22 cellular contexts compared by ENCODE assay signal in the genomic region with DNA sequence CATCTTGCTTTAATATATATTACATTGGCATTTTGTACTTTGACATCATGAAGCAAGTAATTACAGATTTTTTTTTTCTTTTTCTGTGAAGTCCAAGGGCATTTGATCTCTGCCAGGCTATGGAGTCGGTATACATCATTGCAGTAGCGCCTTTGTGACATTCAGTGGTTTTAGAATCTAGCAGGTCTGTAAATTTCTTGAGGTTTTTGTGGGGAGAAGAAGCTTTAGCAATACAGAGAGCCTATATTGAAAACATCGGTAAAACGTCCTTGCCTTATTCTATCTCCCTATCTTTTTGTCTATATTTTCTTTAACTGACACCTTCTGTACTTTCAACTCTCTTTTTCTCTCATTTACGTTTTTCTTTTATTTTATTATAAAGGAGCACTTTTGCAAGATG. TPM values are rescaled to one million over a fixed set of nuclear protein-coding genes. Genes with fewer than 3 reads are reported as not detected.
DNase-seq lines count a peak whose midpoint lies in the region; ATAC-seq and TF ChIP-seq lines count a peak whose summit lies in the region.
"Had no signal": no experiment of that assay in that cellular context is flagged by ENCODE, and none has a peak within 500 bp of the region (broad histone marks: within the 10 kb centered on the region; RNA-seq: fewer than 3 reads in every experiment).

No MANE protein-coding gene starts in this region.

- peaks cover 72% of the 10 kb centered on the region for H3K4me1 Mint-ChIP-seq in central memory CD8-positive, alpha-beta T cell
- H3K4me1 Mint-ChIP-seq in stimulated activated naive CD8-positive, alpha-beta T cell treated with anti-CD3 and anti-CD28 coated beads, Interleukin-15, amount 100 ng/mL, for 72 hours, result peaks cover 85% of the 10 kb centered on the region

- peaks cover 0 to 6% of the 10 kb centered on the region in 2 donors for H3K36me3 Mint-ChIP-seq in activated naive CD4-positive, alpha-beta T cell treated with anti-CD3 and anti-CD28 coated beads, Interleukin-2, amount 50 U/mL, for 72 hours
- H3K36me3 Mint-ChIP-seq in central memory CD8-positive, alpha-beta T cell (ENCODE audit: insufficient read depth), result peaks cover 7% of the 10 kb centered on the region
- H3K36me3 Mint-ChIP-seq: brain had no signal

- TF ChIP-seq CTCF in NB4 (IDR thresholded peaks at IDR 0.05; ENCODE audit: low read depth, low read length), result no peak

- H3K4me3 ChIP-seq in NB4 (ENCODE audit: low read depth, low read length), result no peak overlapping the region
- H3K4me3 ChIP-seq: dorsolateral prefrontal cortex, pancreas, PC-9, thoracic aorta had no signal

- no peak for DNase-seq in activated naive CD4-positive, alpha-beta T cell treated with anti-CD3 and anti-CD28 coated beads, Interleukin-2, amount 50 U/mL, for 72 hours (ENCODE audit: low spot score in 2 of 2)
- no peak for DNase-seq in activated naive CD4-positive, alpha-beta T cell treated with anti-CD3 and anti-CD28 coated beads, Interleukin-2, amount 50 U/mL, for 16 hours
- DNase-seq in NB4 (ENCODE audit: low read depth) (peak; percentile 83), DMS153 treated with DMSO at 0.1 percent for 48 hours (lab: John Stamatoyannopoulos, UW; ENCODE audit: unreplicated experiment) (no peak), COR-L47 (lab: John Stamatoyannopoulos, UW) (no peak)
- no peak for DNase-seq in central memory CD8-positive, alpha-beta T cell (ENCODE audit: low spot score in 2 of 2)
- DNase-seq in stimulated activated naive CD8-positive, alpha-beta T cell treated with anti-CD3 and anti-CD28 coated beads, Interleukin-15, amount 100 ng/mL, for 72 hours, result no peak
- DNase-seq: activated CD8-positive, alpha-beta memory T cell treated with anti-CD3 and anti-CD28 coated beads for 24 hours; DMS 273 treated with DMSO at 0.1 percent for 48 hours; dorsolateral prefrontal cortex; IMR-90; NCI-H1092; NCI-H2107; NCI-H526; PC-9; stimulated activated CD4-positive, alpha-beta T cell treated with anti-CD3 and anti-CD28 coated beads, Interleukin-4, amount 100 ng/mL, for 1 hour had no signal

- peak; percentile 75 to 78 for ATAC-seq in activated naive CD4-positive, alpha-beta T cell treated with anti-CD3 and anti-CD28 coated beads, Interleukin-2, amount 50 U/mL, for 72 hours
- ATAC-seq in central memory CD8-positive, alpha-beta T cell (replicated peaks; ENCODE audit: extremely low read depth, poor library complexity, severe bottlenecking), result peak; percentile 57
- peak; percentile 62 for ATAC-seq in stimulated activated naive CD8-positive, alpha-beta T cell treated with anti-CD3 and anti-CD28 coated beads, Interleukin-15, amount 100 ng/mL, for 72 hours
- ATAC-seq in GM19023 (IDR thresholded peaks at IDR 0.05; ENCODE audit: unreplicated experiment), result no peak
- ATAC-seq: pancreas had no signal

- peak overlapping the region; percentile 30 for H3K4me3 Mint-ChIP-seq in central memory CD8-positive, alpha-beta T cell
- peak overlapping the region; percentile 74 to 77 for H3K4me3 Mint-ChIP-seq in stimulated activated naive CD8-positive, alpha-beta T cell treated with anti-CD3 and anti-CD28 coated beads, Interleukin-15, amount 100 ng/mL, for 72 hours
- H3K4me3 Mint-ChIP-seq: activated naive CD4-positive, alpha-beta T cell treated with anti-CD3 and anti-CD28 coated beads for 36 hours; brain had no signal

- H3K27me3 Mint-ChIP-seq in central memory CD8-positive, alpha-beta T cell, result no peaks in the 10 kb centered on the region
- H3K27me3 Mint-ChIP-seq in stimulated activated naive CD8-positive, alpha-beta T cell treated with anti-CD3 and anti-CD28 coated beads, Interleukin-15, amount 100 ng/mL, for 72 hours, result no peaks in the 10 kb centered on the region

- H3K27ac Mint-ChIP-seq in activated naive CD4-positive, alpha-beta T cell treated with anti-CD3 and anti-CD28 coated beads, Interleukin-2, amount 50 U/mL, for 72 hours, result peak overlapping the region in 1 of 2 donors; percentile 64
- peak overlapping the region; percentile 73 for H3K27ac Mint-ChIP-seq in central memory CD8-positive, alpha-beta T cell (ENCODE audit: low read depth)
- peak overlapping the region in 1 of 2 donors; percentile 10 for H3K27ac Mint-ChIP-seq in stimulated activated naive CD8-positive, alpha-beta T cell treated with anti-CD3 and anti-CD28 coated beads, Interleukin-15, amount 100 ng/mL, for 72 hours
- H3K27ac Mint-ChIP-seq: brain had no signal

- no peak for TF ChIP-seq POLR2A in NB4 (IDR thresholded peaks at IDR 0.05; ENCODE audit: extremely low read depth, insufficient read length)

- H3K9me3 Mint-ChIP-seq in activated naive CD4-positive, alpha-beta T cell treated with anti-CD3 and anti-CD28 coated beads, Interleukin-2, amount 50 U/mL, for 72 hours, result no peaks in the 10 kb centered on the region
- H3K9me3 Mint-ChIP-seq in central memory CD8-positive, alpha-beta T cell, result no peaks in the 10 kb centered on the region
- no peaks in the 10 kb centered on the region for H3K9me3 Mint-ChIP-seq in stimulated activated naive CD8-positive, alpha-beta T cell treated with anti-CD3 and anti-CD28 coated beads, Interleukin-15, amount 100 ng/mL, for 72 hours
- H3K9me3 Mint-ChIP-seq: activated naive CD4-positive, alpha-beta T cell treated with anti-CD3 and anti-CD28 coated beads for 36 hours had no signal

RNA-seq across cellular contexts. Expression of gene DUSP22, which starts 47.2 kb away (rescaled TPM):
- total RNA-seq in activated naive CD4-positive, alpha-beta T cell treated with anti-CD3 and anti-CD28 coated beads, Interleukin-2, amount 50 U/mL, for 72 hours, result 10 to 100 TPM; 22.2 to 33.3 TPM

RNA-seq across cellular contexts. Expression of gene IRF4, which starts 52.1 kb away (rescaled TPM):
- total RNA-seq in activated naive CD4-positive, alpha-beta T cell treated with anti-CD3 and anti-CD28 coated beads, Interleukin-2, amount 50 U/mL, for 72 hours, result 100 to 1,000 TPM; 334 to 809 TPM
- total RNA-seq: glomerular endothelial cell, IMR-90, PC-9 had no signal
